In genomic region chr14:44530482-44530881, GRCh38 we compare ENCODE assay signal across 28 cellular contexts. TPM values are rescaled to one million over a fixed set of nuclear protein-coding genes. Genes with fewer than 3 reads are reported as not detected.
"Had no signal": no experiment of that assay in that cellular context is flagged by ENCODE, and none has a peak within 500 bp of the region (broad histone marks: within the 10 kb centered on the region; RNA-seq: fewer than 3 reads in every experiment).

No MANE protein-coding gene starts in this region.

- ATAC-seq: left cardiac atrium; lower lobe of right lung; natural killer cell; sciatic nerve; stimulated activated memory B cell treated with anti-CD40 and anti-IgM and Interleukin-4, amounts not matched to agents 10 μg/mL and 1 μg/mL and 100 μg/mL, for 72 hours had no signal

- H3K4me3 ChIP-seq: colonic mucosa, hepatocyte, left ventricle myocardium inferior, lower lobe of right lung, spleen, testis, transverse colon had no signal

- H3K79me2 ChIP-seq: hepatocyte had no signal

- H3K27ac ChIP-seq: colonic mucosa, hepatocyte, left ventricle myocardium inferior, lower lobe of right lung, spleen, testis, transverse colon had no signal

- DNase-seq: colonic mucosa; dermis blood vessel endothelial cell; head of caudate nucleus; kidney; left cardiac atrium; left ventricle myocardium inferior; lower lobe of right lung; natural killer cell; posterior cingulate gyrus; spleen; stimulated activated CD4-positive, alpha-beta T cell treated with anti-CD3 and anti-CD28 coated beads, Interleukin-15, amount 100 ng/mL, for 24 hours; stimulated activated CD4-positive, alpha-beta T cell treated with anti-CD3 and anti-CD28 coated beads, Interleukin-1b, Interleukin-23, amount 100 ng/mL, for 48 hours; stimulated activated CD4-positive, alpha-beta T cell treated with anti-CD3 and anti-CD28 coated beads, Interleukin-4, amount 100 ng/mL, for 24 hours; testis; transverse colon had no signal

- H3K36me3 ChIP-seq: colonic mucosa, left ventricle myocardium inferior, lower lobe of right lung, spleen, transverse colon had no signal

- H3K9me3 ChIP-seq: colonic mucosa, left ventricle myocardium inferior, lower lobe of right lung, spleen, testis, transverse colon had no signal

- H3K4me1 ChIP-seq: colonic mucosa, left ventricle myocardium inferior, lower lobe of right lung, spleen, testis, transverse colon had no signal

- H3K4me2 ChIP-seq: hepatocyte had no signal

- H2AFZ ChIP-seq: hepatocyte had no signal

- H3K27me3 ChIP-seq: colonic mucosa, hepatocyte, spleen, testis, transverse colon had no signal

RNA-seq across cellular contexts. Expression of gene FSCB, which starts 23.4 kb away (rescaled TPM):
- total RNA-seq: colonic mucosa, dermis blood vessel endothelial cell, epithelial cell of proximal tubule, fibroblast of lung, fibroblast of villous mesenchyme, hepatocyte, kidney, left cardiac atrium, left ventricle myocardium inferior, mesothelial cell of epicardium, mucosa of gallbladder, myocyte, natural killer cell, neural crest cell, osteocyte, pulmonary artery endothelial cell, skeletal muscle tissue, transverse colon had no signal
